In genomic region chr7:118182618-118183253, GRCh38 we compare ENCODE assay signal across 10 cellular contexts. TPM values are rescaled to one million over a fixed set of nuclear protein-coding genes. Genes with fewer than 3 reads are reported as not detected.
DNase-seq lines count a peak whose midpoint lies in the region; ATAC-seq, FAIRE-seq and TF ChIP-seq lines count a peak whose summit lies in the region.
"Had no signal": no experiment of that assay in that cellular context is flagged by ENCODE, and none has a peak within 500 bp of the region (broad histone marks: within the 10 kb centered on the region; RNA-seq: fewer than 3 reads in every experiment).

No MANE protein-coding gene starts in this region.

- DNase-seq in H9 (no peak), activated B cell treated with CpG ODN at 0.5 μM for 24 hours (no peak), spleen (no peak), ureter (ENCODE audit: low spot score) (no peak), 8988T (no peak), H54 (ENCODE audit: insufficient read length, low spot score) (no peak)
- DNase-seq: stimulated activated naive CD4-positive, alpha-beta T cell treated with Interleukin-2 at 50 U/mL for 16 hours had no signal

- no peak overlapping the region for H3K27ac ChIP-seq in H9 (ENCODE audit: insufficient read length, low read depth, low read length)
- peak overlapping the region in 5 of 8 donors; percentile 95 to 98 (median 97) for H3K27ac ChIP-seq in spleen

- 100% methylated on average over 1 of the region's 10 CpGs for WGBS in H9 (ENCODE audit: extremely low coverage, insufficient read length, low lambda C conversion rate)
- WGBS in spleen, 5 donors: 79 to 85% (median 80%) methylated on average over 10 of the region's 10 CpGs

- H3K9ac ChIP-seq in H9 (ENCODE audit: extremely low read depth, insufficient read length, low read length) (peak overlapping the region; percentile 99), iPS-15b (ENCODE audit: low read depth, low read length) (peak overlapping the region; percentile 95)

- H2BK5ac ChIP-seq in H9 (ENCODE audit: insufficient read length, low read length): no peak overlapping the region

- CTCF ChIA-PET in activated B cell treated with CpG ODN at 0.5 μM for 24 hours (lab: Charles Lee): no interaction called here

- no peak for FAIRE-seq in H54 (lab: Jason Lieb, UNC)
- FAIRE-seq: colon had no signal

- no peak overlapping the region for H4K8ac ChIP-seq in H9 (replicated peaks; ENCODE audit: insufficient read length, low read depth, low read length)

- ATAC-seq in activated B cell treated with CpG ODN at 0.5 μM for 24 hours (ENCODE audit: low read depth) (no peak), HG02981 (IDR thresholded peaks at IDR 0.05; ENCODE audit: unreplicated experiment) (no peak)

- H3K23ac ChIP-seq in H9 (ENCODE audit: insufficient read length, low read depth, low read length): no peak overlapping the region

- peak overlapping the region; percentile 90 for H3K4me3 ChIP-seq in iPS-15b (ENCODE audit: low read depth, low read length)
- H3K4me3 ChIP-seq in spleen: peak overlapping the region; percentile 49 to 89 (median 70)

- H3T11ph ChIP-seq in H9 (ENCODE audit: low read length): no peak overlapping the region

- H3K4me1 ChIP-seq in H9 (ENCODE audit: insufficient read depth, low read length) (no peaks in the 10 kb centered on the region), iPS-15b (ENCODE audit: control insufficient read depth, insufficient read depth, low read length) (no peaks in the 10 kb centered on the region), spleen (peaks cover 15 to 45% (median 37%) of the 10 kb centered on the region in 6 donors)

- H3K56ac ChIP-seq in H9 (ENCODE audit: insufficient read length, low read depth, low read length): no peak overlapping the region

- no peak overlapping the region for H4K91ac ChIP-seq in H9 (ENCODE audit: insufficient read length, low read depth, low read length)

- POLR2A ChIA-PET in activated B cell treated with CpG ODN at 0.5 μM for 24 hours (lab: Charles Lee): interaction anchor here (0.6 kb wide), 1 partner anchor 1449 kb away, joined by 3 read pairs; no protein-coding TSS in a partner anchor

- no peak overlapping the region for H3K18ac ChIP-seq in H9 (ENCODE audit: insufficient read length, low read depth, low read length)

- peaks cover 13 to 22% of the 10 kb centered on the region in 2 experiments for H3K4me1 Mint-ChIP-seq in H9
- H3K4me1 Mint-ChIP-seq in activated B cell treated with CpG ODN at 0.5 μM for 24 hours: peaks cover 61% of the 10 kb centered on the region

- H3K9me3 Mint-ChIP-seq in H9 (no peaks in the 10 kb centered on the region; a peak in 2 of 5 replicates), activated B cell treated with CpG ODN at 0.5 μM for 24 hours (no peaks in the 10 kb centered on the region)

- peak overlapping the region; percentile 88 for H3K4me2 ChIP-seq in H9 (ENCODE audit: insufficient read depth, insufficient read length, low read length)

- no peak for TF ChIP-seq CTCF in H9 (conservative IDR thresholded peaks at IDR 0.05)
- no peak for TF ChIP-seq CTCF in activated B cell treated with CpG ODN at 0.5 μM for 24 hours (IDR thresholded peaks at IDR 0.05)
- TF ChIP-seq CTCF in spleen (IDR thresholded peaks at IDR 0.05 in 8 of 11, conservative IDR thresholded peaks at IDR 0.05 in 3 of 11): no peak

- no peaks in the 10 kb centered on the region for H3K79me1 ChIP-seq in H9 (ENCODE audit: insufficient read depth, low read depth, low read length, poor library complexity, severe bottlenecking)

- H2AK5ac ChIP-seq in H9 (ENCODE audit: insufficient read length, low read length): no peak overlapping the region

- H3K23me2 ChIP-seq in H9 (ENCODE audit: insufficient read length, low read depth, low read length, poor library complexity, severe bottlenecking): peaks cover 6% of the 10 kb centered on the region

- H3K4me3 Mint-ChIP-seq in H9 (peak overlapping the region; percentile 93 to 94), activated B cell treated with CpG ODN at 0.5 μM for 24 hours (peak overlapping the region; percentile 97)

- no peak for TF ChIP-seq POLR2A in spleen (IDR thresholded peaks at IDR 0.05)
- no peak for TF ChIP-seq POLR2A in H54 (IDR thresholded peaks at IDR 0.05; ENCODE audit: low read depth, low read length)

- peaks cover 13% of the 10 kb centered on the region; the same call in 1 of the 2 replicates for H3K79me2 ChIP-seq in H9 (ENCODE audit: insufficient read depth, low read length)

- H2BK120ac ChIP-seq in H9 (ENCODE audit: low read depth, low read length, poor library complexity, severe bottlenecking): no peak overlapping the region

- H3K36me3 Mint-ChIP-seq in H9 (ENCODE audit: insufficient read depth in 1 of 3, low read depth in 3 of 3) (peaks cover 9 to 25% (median 23%) of the 10 kb centered on the region in 3 experiments), activated B cell treated with CpG ODN at 0.5 μM for 24 hours (ENCODE audit: low read depth) (peaks cover 37% of the 10 kb centered on the region)

- H3K27me3 ChIP-seq in H9 (ENCODE audit: insufficient read depth, low read length) (no peaks in the 10 kb centered on the region), iPS-15b (ENCODE audit: control insufficient read depth, insufficient read depth, low read length) (no peaks in the 10 kb centered on the region), spleen (replicated peaks in 1 of 7) (no peaks in the 10 kb centered on the region)

- no peak overlapping the region for H2BK15ac ChIP-seq in H9 (ENCODE audit: low read depth, low read length)

- H4K5ac ChIP-seq in H9 (ENCODE audit: insufficient read length, low read depth, low read length): peak overlapping the region; percentile 92

- H4K20me1 ChIP-seq in H9 (ENCODE audit: control insufficient read depth, insufficient read depth, insufficient read length): no peaks in the 10 kb centered on the region

- no peak overlapping the region for H3K4ac ChIP-seq in H9 (ENCODE audit: low read depth, low read length)

- no peak overlapping the region for H2AFZ ChIP-seq in H9 (ENCODE audit: low read length)

- no peak overlapping the region for H2BK20ac ChIP-seq in H9 (ENCODE audit: low read depth, low read length, poor library complexity, severe bottlenecking)

- intact Hi-C loops in activated B cell treated with CpG ODN at 0.5 μM for 24 hours (cut with micrococcal nuclease): loop anchor here (1.0 to 10.0 kb wide), 4 partner anchors 102 to 1320 kb away; partner anchors contain the start of genes CAPZA2 and ST7
- intact Hi-C loops in spleen (cut with DNase I; ENCODE audit: low total_unique reads): no loop called here

- H3K14ac ChIP-seq in H9 (ENCODE audit: insufficient read depth, low read length): peak overlapping the region; percentile 93; the same call in 1 of the 2 replicates

- H3K9me3 ChIP-seq in H9 (ENCODE audit: control insufficient read depth, low read depth, low read length) (no peaks in the 10 kb centered on the region), iPS-15b (ENCODE audit: control insufficient read depth, insufficient read depth, low read length) (no peaks in the 10 kb centered on the region), spleen (no peaks in the 10 kb centered on the region)

- H2BK12ac ChIP-seq in H9 (ENCODE audit: insufficient read length, low read depth, low read length): no peak overlapping the region

- peak overlapping the region; percentile 96 to 100 (median 98); a peak in 5 of 7 replicates for H3K27ac Mint-ChIP-seq in H9
- H3K27ac Mint-ChIP-seq in activated B cell treated with CpG ODN at 0.5 μM for 24 hours: peak overlapping the region; percentile 98

- H3K27me3 Mint-ChIP-seq in H9 (ENCODE audit: low read depth): peaks cover 4% of the 10 kb centered on the region; the same call in 1 of the 2 replicates
- no peaks in the 10 kb centered on the region for H3K27me3 Mint-ChIP-seq in activated B cell treated with CpG ODN at 0.5 μM for 24 hours

- H3K36me3 ChIP-seq in iPS-15b (ENCODE audit: control insufficient read depth, insufficient read depth, low read length): no peaks in the 10 kb centered on the region
- peaks cover 0 to 13% (median 4%) of the 10 kb centered on the region in 6 donors for H3K36me3 ChIP-seq in spleen

RNA-seq across cellular contexts. Expression of gene LSM8, which starts 1.2 kb away (rescaled TPM):
- total RNA-seq in H9 (2021) (51.8 and 52.5 TPM in 2 replicates), activated B cell treated with CpG ODN at 0.5 μM for 24 hours (50.9 and 52.3 TPM in 2 replicates), spleen (10 to 100 TPM; 31.2 to 59.6 (median 45.7) TPM), ureter (28.1 TPM)
- polyA plus RNA-seq in spleen: 10 to 100 TPM; 44.2 to 47.1 (median 45.3) TPM

RNA-seq across cellular contexts. Expression of gene ANKRD7, which starts 41.8 kb away (rescaled TPM):
- total RNA-seq in H9 (2021) (not detected in 2 replicates), activated B cell treated with CpG ODN at 0.5 μM for 24 hours (not detected in 2 replicates), spleen (1 to 10 TPM in 3 of 7 donors, under 1 TPM in 2, not detected in 2; 0.46 to 2.1 (median 1.1) TPM), ureter (not detected)
- under 1 TPM; 0.43 to 0.93 (median 0.47) TPM for polyA plus RNA-seq in spleen
